6 cellular contexts compared by ENCODE assay signal in genomic region chr20:12682613-12683012, GRCh38.
"Had no signal": no experiment of that assay in that cellular context is flagged by ENCODE, and none has a peak within 500 bp of the region (broad histone marks: within the 10 kb centered on the region; RNA-seq: fewer than 3 reads in every experiment).

No MANE protein-coding gene starts in this region.

- DNase-seq: GOT3, H9, HCEC 1CT, IMR-90, KG1 had no signal

- ATAC-seq: K562 had no signal

- H3K4me3 Mint-ChIP-seq: H9 had no signal

- H3K9me3 Mint-ChIP-seq: H9 had no signal

- H3K4me3 ChIP-seq: K562 had no signal

- H3K27ac Mint-ChIP-seq: H9 had no signal
